Comparison of ENCODE assay signal across 18 cellular contexts in the genomic region with DNA sequence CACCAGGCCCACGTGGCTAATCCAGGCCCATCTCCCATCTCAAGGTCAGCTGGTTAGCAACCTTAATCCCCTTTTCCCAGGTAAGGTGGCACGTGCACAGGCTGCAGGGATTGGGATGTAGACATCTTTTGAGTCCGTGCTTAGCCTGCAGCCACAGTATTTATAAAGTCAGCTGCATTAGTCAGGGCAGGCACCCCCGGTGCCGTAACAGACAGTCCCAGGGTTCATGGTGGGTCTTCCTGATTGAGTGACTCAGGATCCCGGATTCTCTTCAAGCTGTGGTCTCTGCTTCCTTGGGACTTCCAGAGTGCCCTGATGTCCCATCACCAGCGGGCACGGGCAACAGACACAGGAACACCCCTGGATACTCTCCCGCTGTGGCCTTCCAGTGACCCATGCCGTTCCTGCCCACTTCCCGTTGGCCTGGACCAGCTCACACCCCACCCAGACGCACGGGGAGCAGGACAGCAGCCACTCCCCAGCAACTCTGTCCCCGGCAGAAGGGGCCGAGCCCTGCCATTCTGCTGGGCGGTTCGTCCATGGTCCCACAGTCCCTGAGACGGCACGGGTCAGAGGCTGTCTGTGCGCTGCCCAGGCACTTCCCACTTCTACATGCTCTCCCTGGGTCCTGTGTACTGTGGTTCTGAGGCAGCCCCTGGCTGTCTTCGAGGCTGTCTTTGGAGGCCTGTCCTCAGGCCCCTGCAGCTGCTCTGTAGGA.
A peak's percentile ranks its signal among the peaks of the same experiment; 100 is the strongest.
DNase-seq lines count a peak whose midpoint lies in the region; ATAC-seq and TF ChIP-seq lines count a peak whose summit lies in the region.
"Had no signal": no experiment of that assay in that cellular context is flagged by ENCODE, and none has a peak within 500 bp of the region (broad histone marks: within the 10 kb centered on the region; RNA-seq: fewer than 3 reads in every experiment).

No MANE protein-coding gene starts in this region.

- CTCF ChIA-PET in AG04449 (lab: Yijun Ruan, JAX), result interaction anchor here (1.0 to 1.8 kb wide), 7 partner anchors 10 to 251 kb away, joined by 3 to 9 read pairs (median 3); no protein-coding TSS in a partner anchor

- H3K27ac ChIP-seq in SJSA1, result peak overlapping the region; percentile 85
- no peak overlapping the region for H3K27ac ChIP-seq in neural progenitor cell
- no peak overlapping the region for H3K27ac ChIP-seq in gastrocnemius medialis
- H3K27ac ChIP-seq: C4-2B, HL-60 had no signal

- H3K36me3 ChIP-seq in SJSA1 (peaks cover 2% of the 10 kb centered on the region), neural progenitor cell (no peaks in the 10 kb centered on the region), gastrocnemius medialis (no peaks in the 10 kb centered on the region)

- peak; percentile 19 for DNase-seq in AG04449 (ENCODE audit: low read depth, low spot score)
- peak; percentile 85 to 87 for DNase-seq in SJSA1 (ENCODE audit: low read depth in 1 of 2, low spot score in 2 of 2)
- peak; percentile 29 for DNase-seq in dedifferentiated amniotic fluid mesenchymal stem cell (ENCODE audit: extremely low spot score)
- no peak for DNase-seq in neural progenitor cell (ENCODE audit: low spot score)
- DNase-seq in gastrocnemius medialis, result no peak
- no peak for DNase-seq in stimulated activated naive CD8-positive, alpha-beta T cell treated with anti-CD3 and anti-CD28 coated beads, Interleukin-15, amount 100 ng/mL, for 72 hours
- no peak for DNase-seq in NOMO-1 treated with DMSO at 0.1 percent for 48 hours (lab: John Stamatoyannopoulos, UW; ENCODE audit: unreplicated experiment)
- DNase-seq: activated CD4-positive, alpha-beta T cell treated with anti-CD3 and anti-CD28 coated beads, Interleukin-2, amount 50 U/mL, for 1 hour; activated gamma-delta T cell; anterior cingulate cortex; NCI-H526; SHP77; stimulated activated CD4-positive, alpha-beta T cell treated with anti-CD3 and anti-CD28 coated beads, Interleukin-4, amount 100 ng/mL, for 4 hours; T-helper 1 cell had no signal

- intact Hi-C loops in gastrocnemius medialis (cut with DNase I; ENCODE audit: low total_unique reads), result no loop called here

- peak overlapping the region; percentile 33 for H3K27ac Mint-ChIP-seq in neural progenitor cell
- H3K27ac Mint-ChIP-seq in stimulated activated naive CD8-positive, alpha-beta T cell treated with anti-CD3 and anti-CD28 coated beads, Interleukin-15, amount 100 ng/mL, for 72 hours, result peak overlapping the region in 1 of 2 donors; percentile 34

- POLR2A ChIA-PET in AG04449 (lab: Yijun Ruan, JAX), result interaction anchor here (1.1 kb wide), 1 partner anchor 8 kb away, joined by 3 read pairs; no protein-coding TSS in a partner anchor

- H2AFZ ChIP-seq in neural progenitor cell (replicated peaks), result no peak overlapping the region

- no peak overlapping the region for H3K4me2 ChIP-seq in neural progenitor cell

- no peaks in the 10 kb centered on the region for H3K27me3 ChIP-seq in SJSA1 (replicated peaks)
- peaks cover 13% of the 10 kb centered on the region for H3K27me3 ChIP-seq in neural progenitor cell
- H3K27me3 ChIP-seq in gastrocnemius medialis, result no peaks in the 10 kb centered on the region

- no peaks in the 10 kb centered on the region for H3K9me3 ChIP-seq in SJSA1 (replicated peaks)
- no peaks in the 10 kb centered on the region for H3K9me3 ChIP-seq in neural progenitor cell (ENCODE audit: low read depth)
- H3K9me3 ChIP-seq in gastrocnemius medialis, result no peaks in the 10 kb centered on the region

- no peak for TF ChIP-seq CTCF in AG04449 (IDR thresholded peaks at IDR 0.05; ENCODE audit: insufficient read depth, low read length, missing control alignments)
- TF ChIP-seq CTCF in neural progenitor cell (IDR thresholded peaks at IDR 0.05), result no peak
- TF ChIP-seq CTCF in gastrocnemius medialis (IDR thresholded peaks at IDR 0.05 in 4 of 5, conservative IDR thresholded peaks at IDR 0.05 in 1 of 5), result no peak

- peaks cover 5% of the 10 kb centered on the region for H3K9me3 Mint-ChIP-seq in neural progenitor cell
- H3K9me3 Mint-ChIP-seq in stimulated activated naive CD8-positive, alpha-beta T cell treated with anti-CD3 and anti-CD28 coated beads, Interleukin-15, amount 100 ng/mL, for 72 hours, result no peaks in the 10 kb centered on the region

- ATAC-seq in gastrocnemius medialis, result no peak
- no peak for ATAC-seq in stimulated activated naive CD8-positive, alpha-beta T cell treated with anti-CD3 and anti-CD28 coated beads, Interleukin-15, amount 100 ng/mL, for 72 hours
- no peak for ATAC-seq in HG03571 (IDR thresholded peaks at IDR 0.05; ENCODE audit: unreplicated experiment)

- in situ Hi-C loops in gastrocnemius medialis (cut with MboI; ENCODE audit: low sequenced_read_pairs in 4 of 4), result no loop called here

- no peak overlapping the region for H3K4me3 ChIP-seq in AG04449 (ENCODE audit: low read depth, low read length)
- H3K4me3 ChIP-seq in SJSA1, result no peak overlapping the region
- H3K4me3 ChIP-seq in neural progenitor cell, result no peak overlapping the region
- H3K4me3 ChIP-seq in gastrocnemius medialis, result no peak overlapping the region

- H3F3A ChIP-seq in neural progenitor cell (ENCODE audit: low read depth), result peaks cover 20% of the 10 kb centered on the region

- H3K4me1 ChIP-seq in SJSA1 (replicated peaks) (peaks cover 64% of the 10 kb centered on the region), neural progenitor cell (peaks cover 14% of the 10 kb centered on the region), gastrocnemius medialis (peaks cover 13 to 20% of the 10 kb centered on the region in 2 donors)

- peaks cover 32% of the 10 kb centered on the region for H3K4me1 Mint-ChIP-seq in neural progenitor cell
- no peaks in the 10 kb centered on the region for H3K4me1 Mint-ChIP-seq in stimulated activated naive CD8-positive, alpha-beta T cell treated with anti-CD3 and anti-CD28 coated beads, Interleukin-15, amount 100 ng/mL, for 72 hours
- H3K4me1 Mint-ChIP-seq: IgD-negative memory B cell had no signal

- no peaks in the 10 kb centered on the region for H4K20me1 ChIP-seq in neural progenitor cell (ENCODE audit: low read depth)

- H3K27me3 Mint-ChIP-seq in neural progenitor cell (ENCODE audit: insufficient read depth, low read depth), result peaks cover 11% of the 10 kb centered on the region
- H3K27me3 Mint-ChIP-seq in stimulated activated naive CD8-positive, alpha-beta T cell treated with anti-CD3 and anti-CD28 coated beads, Interleukin-15, amount 100 ng/mL, for 72 hours, result peaks cover 11% of the 10 kb centered on the region

- no peaks in the 10 kb centered on the region for H3K36me3 Mint-ChIP-seq in neural progenitor cell
- H3K36me3 Mint-ChIP-seq: IgD-negative memory B cell had no signal

- no peaks in the 10 kb centered on the region for H3K79me2 ChIP-seq in neural progenitor cell (ENCODE audit: low read depth)

- H3K4me3 Mint-ChIP-seq in neural progenitor cell, result no peak overlapping the region
- no peak overlapping the region for H3K4me3 Mint-ChIP-seq in stimulated activated naive CD8-positive, alpha-beta T cell treated with anti-CD3 and anti-CD28 coated beads, Interleukin-15, amount 100 ng/mL, for 72 hours
- H3K4me3 Mint-ChIP-seq: IgD-negative memory B cell had no signal

- TF ChIP-seq POLR2A in gastrocnemius medialis (IDR thresholded peaks at IDR 0.05), result no peak

- no peak overlapping the region for H3K9ac ChIP-seq in neural progenitor cell

Comparison
In these comparisons a context has a peak if more than half of its experiments do, and no peak if none do; other contexts are left out.
1. DNase-seq: peak in AG04449 (single experiment), SJSA1 (2 of 2) and dedifferentiated amniotic fluid mesenchymal stem cell (single experiment); none in neural progenitor cell (single experiment), gastrocnemius medialis (0 of 2), stimulated activated naive CD8-positive, alpha-beta T cell treated with anti-CD3 and anti-CD28 coated beads, Interleukin-15, amount 100 ng/mL, for 72 hours (0 of 2) and NOMO-1 treated with DMSO at 0.1 percent for 48 hours (single experiment).